1 cellular context compared by ENCODE assay signal in genomic region chr1:6357243-6357929, GRCh38.
TF ChIP-seq lines count a peak whose summit lies in the region.

No MANE protein-coding gene starts in this region.

TF ChIP-seq in WTC11, 78 proteins besides CTCF, POLR2A, EP300 and RAD21 (continued from another document):
- TF ChIP-seq, protein P1, sequence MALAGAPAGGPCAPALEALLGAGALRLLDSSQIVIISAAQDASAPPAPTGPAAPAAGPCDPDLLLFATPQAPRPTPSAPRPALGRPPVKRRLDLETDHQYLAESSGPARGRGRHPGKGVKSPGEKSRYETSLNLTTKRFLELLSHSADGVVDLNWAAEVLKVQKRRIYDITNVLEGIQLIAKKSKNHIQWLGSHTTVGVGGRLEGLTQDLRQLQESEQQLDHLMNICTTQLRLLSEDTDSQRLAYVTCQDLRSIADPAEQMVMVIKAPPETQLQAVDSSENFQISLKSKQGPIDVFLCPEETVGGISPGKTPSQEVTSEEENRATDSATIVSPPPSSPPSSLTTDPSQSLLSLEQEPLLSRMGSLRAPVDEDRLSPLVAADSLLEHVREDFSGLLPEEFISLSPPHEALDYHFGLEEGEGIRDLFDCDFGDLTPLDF (CRISPR knock-in tag; IDR thresholded peaks at IDR 0.05): no peak
TF ChIP-seq in WTC11: peak in this region for 0.
